In genomic region chr22:36326178-36327161, GRCh38 we compare ENCODE assay signal across 11 cellular contexts.
DNase-seq lines count a peak whose midpoint lies in the region; ATAC-seq and TF ChIP-seq lines count a peak whose summit lies in the region.
"Had no signal": no experiment of that assay in that cellular context is flagged by ENCODE, and none has a peak within 500 bp of the region (broad histone marks: within the 10 kb centered on the region; RNA-seq: fewer than 3 reads in every experiment).

No MANE protein-coding gene starts in this region.

- H4K20me1 ChIP-seq in OCI-LY7 (ENCODE audit: insufficient read depth, low read length): no peaks in the 10 kb centered on the region

- intact Hi-C loops in activated naive CD4-positive, alpha-beta T cell treated with anti-CD3 and anti-CD28 coated beads for 36 hours (cut with micrococcal nuclease): no loop called here
- intact Hi-C loops in colonic mucosa (cut with DNase I): loop anchor here (5.0 kb wide), 1 partner anchor 131 kb away; no protein-coding TSS in a partner anchor
- intact Hi-C loops in natural killer cell (cut with micrococcal nuclease): no loop called here
- intact Hi-C loops in upper lobe of right lung (cut with DNase I): no loop called here
- intact Hi-C loops in OCI-LY7 (cut with micrococcal nuclease; ENCODE audit: unreplicated experiment): no loop called here

- H3K79me2 ChIP-seq in OCI-LY7 (ENCODE audit: insufficient read depth, low read depth, low read length): peaks cover 24% of the 10 kb centered on the region; the same call in 1 of the 2 replicates

- H3K4me3 ChIP-seq in colonic mucosa (no peak overlapping the region), upper lobe of right lung (no peak overlapping the region), OCI-LY7 (ENCODE audit: low read depth, low read length, poor library complexity, severe bottlenecking) (no peak overlapping the region)
- H3K4me3 ChIP-seq: SK-N-MC had no signal

- no peak for DNase-seq in activated naive CD4-positive, alpha-beta T cell treated with anti-CD3 and anti-CD28 coated beads for 36 hours
- DNase-seq in activated naive CD4-positive, alpha-beta T cell (lab: John Stamatoyannopoulos, UW): no peak
- no peak for DNase-seq in colonic mucosa
- no peak for DNase-seq in natural killer cell
- no peak for DNase-seq in upper lobe of right lung
- no peak for DNase-seq in amygdala (lab: John Stamatoyannopoulos, UW)
- no peak for DNase-seq in OCI-LY7 (ENCODE audit: low spot score)
- DNase-seq: NCI-H1092; stimulated activated CD4-positive, alpha-beta T cell treated with anti-CD3 and anti-CD28 coated beads, Interleukin-4, amount 100 ng/mL, for 24 hours had no signal

- H3K9me3 ChIP-seq in colonic mucosa (no peaks in the 10 kb centered on the region), upper lobe of right lung (no peaks in the 10 kb centered on the region), OCI-LY7 (ENCODE audit: low read length) (no peaks in the 10 kb centered on the region)

- H3K9me3 Mint-ChIP-seq in activated naive CD4-positive, alpha-beta T cell treated with anti-CD3 and anti-CD28 coated beads for 36 hours: no peaks in the 10 kb centered on the region
- no peaks in the 10 kb centered on the region for H3K9me3 Mint-ChIP-seq in natural killer cell

- H3K4me3 Mint-ChIP-seq in activated naive CD4-positive, alpha-beta T cell treated with anti-CD3 and anti-CD28 coated beads for 36 hours: no peak overlapping the region
- H3K4me3 Mint-ChIP-seq in natural killer cell: no peak overlapping the region

- CTCF ChIA-PET in activated naive CD4-positive, alpha-beta T cell treated with anti-CD3 and anti-CD28 coated beads for 36 hours (lab: Charles Lee): interaction anchor here (0.5 to 2.5 kb wide), 5 partner anchors 8 to 143 kb away, joined by 3 to 18 read pairs (median 4); no protein-coding TSS in a partner anchor
- CTCF ChIA-PET in OCI-LY7 (lab: Charles Lee; ENCODE audit: unreplicated experiment): no interaction called here

- no peak overlapping the region for H2AFZ ChIP-seq in OCI-LY7 (ENCODE audit: low read length)

- H3K27ac ChIP-seq in colonic mucosa: peak overlapping the region; percentile 79
- peak overlapping the region; percentile 91 for H3K27ac ChIP-seq in upper lobe of right lung
- no peak overlapping the region for H3K27ac ChIP-seq in OCI-LY7 (ENCODE audit: low read depth, low read length, poor library complexity, severe bottlenecking)
- H3K27ac ChIP-seq: SK-N-MC had no signal

- BruUV-seq in OCI-LY7 (replicated peaks; lab: Mats Ljungman, UMichigan): no TSS peak

- TF ChIP-seq CTCF in colonic mucosa (IDR thresholded peaks at IDR 0.05) (no peak), natural killer cell (IDR thresholded peaks at IDR 0.05) (no peak), upper lobe of right lung (IDR thresholded peaks at IDR 0.05) (no peak), OCI-LY7 (conservative IDR thresholded peaks at IDR 0.05; ENCODE audit: low read length) (no peak)

- H3K36me3 ChIP-seq in colonic mucosa (peaks cover 22% of the 10 kb centered on the region), upper lobe of right lung (peaks cover 82% of the 10 kb centered on the region), OCI-LY7 (ENCODE audit: insufficient read depth, low read length) (peaks cover 96% of the 10 kb centered on the region)

- H3K4me1 Mint-ChIP-seq in activated naive CD4-positive, alpha-beta T cell treated with anti-CD3 and anti-CD28 coated beads for 36 hours (ENCODE audit: low read depth): peaks cover 47% of the 10 kb centered on the region
- peaks cover 49 to 50% of the 10 kb centered on the region in 2 donors for H3K4me1 Mint-ChIP-seq in natural killer cell

- POLR2A ChIA-PET in OCI-LY7 (lab: Charles Lee): no interaction called here

- H3K27me3 ChIP-seq in colonic mucosa (no peaks in the 10 kb centered on the region), upper lobe of right lung (no peaks in the 10 kb centered on the region)

- H3K9me2 ChIP-seq in OCI-LY7 (ENCODE audit: insufficient read depth, low read length): no peaks in the 10 kb centered on the region

- H3K4me1 ChIP-seq in colonic mucosa (peaks cover 40% of the 10 kb centered on the region), upper lobe of right lung (peaks cover 80% of the 10 kb centered on the region), OCI-LY7 (ENCODE audit: insufficient read depth, low read length, poor library complexity, severe bottlenecking) (peaks cover 30% of the 10 kb centered on the region)

- H3K36me3 Mint-ChIP-seq in activated naive CD4-positive, alpha-beta T cell treated with anti-CD3 and anti-CD28 coated beads for 36 hours (ENCODE audit: low read depth): peaks cover 70% of the 10 kb centered on the region
- no peaks in the 10 kb centered on the region for H3K36me3 Mint-ChIP-seq in natural killer cell

- no peak overlapping the region for H3K4me2 ChIP-seq in OCI-LY7 (ENCODE audit: low read length)

- H3K27me3 Mint-ChIP-seq in activated naive CD4-positive, alpha-beta T cell treated with anti-CD3 and anti-CD28 coated beads for 36 hours (ENCODE audit: low read depth): no peaks in the 10 kb centered on the region
- H3K27me3 Mint-ChIP-seq in natural killer cell (ENCODE audit: low read depth in 2 of 2): no peaks in the 10 kb centered on the region

- peak overlapping the region; percentile 100 for H3K27ac Mint-ChIP-seq in activated naive CD4-positive, alpha-beta T cell treated with anti-CD3 and anti-CD28 coated beads for 36 hours
- H3K27ac Mint-ChIP-seq in natural killer cell: peak overlapping the region; percentile 98 to 100

- ATAC-seq in natural killer cell (no peak), upper lobe of right lung (no peak), GM19397 (IDR thresholded peaks at IDR 0.05; ENCODE audit: unreplicated experiment) (no peak)

- H3K9ac ChIP-seq in colonic mucosa (ENCODE audit: low read depth in 2 of 2, low read length in 2 of 2): peak overlapping the region in 1 of 2 donors; percentile 79
